ENCODE assay signal across 8 cellular contexts in the genomic region with DNA sequence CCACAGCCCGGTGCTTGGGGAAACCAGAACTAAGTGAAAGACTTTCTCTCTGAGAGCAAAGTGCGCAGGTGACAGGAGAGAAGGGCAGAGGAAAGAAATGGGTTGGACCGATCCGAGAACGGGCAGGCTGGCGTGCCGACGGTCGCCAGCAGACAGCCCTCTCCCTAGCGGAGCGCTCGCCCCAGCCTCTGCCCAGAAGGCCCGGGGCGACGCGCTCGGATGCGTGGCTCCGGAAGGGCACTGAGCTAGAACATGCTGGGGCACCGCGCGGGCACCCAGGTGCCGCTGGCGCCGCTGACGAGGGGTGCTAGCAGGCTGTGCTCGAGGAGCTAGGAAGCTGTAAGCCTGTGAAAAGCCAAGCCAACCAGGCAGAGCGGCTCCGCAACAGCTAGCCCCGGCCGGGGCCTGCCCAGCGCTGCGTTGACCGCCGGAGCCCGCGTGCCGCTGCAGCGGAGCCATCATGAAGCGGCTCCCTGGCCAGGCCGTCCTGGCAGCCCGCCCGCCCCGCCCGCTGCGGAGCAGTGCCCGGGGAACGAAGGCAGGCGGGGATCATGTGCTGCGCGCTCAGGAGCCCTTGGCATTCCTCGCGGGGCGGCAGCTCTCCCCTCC. TPM values are rescaled to one million over a fixed set of nuclear protein-coding genes. Genes with fewer than 3 reads are reported as not detected.
DNase-seq lines count a peak whose midpoint lies in the region; ATAC-seq and TF ChIP-seq lines count a peak whose summit lies in the region.

No MANE protein-coding gene starts in this region.

- TF ChIP-seq CTCF in AG09309 (IDR thresholded peaks at IDR 0.05; ENCODE audit: control insufficient read depth, insufficient read depth, low read depth, low read length, missing control alignments) (no peak), astrocyte of the cerebellum (IDR thresholded peaks at IDR 0.05; ENCODE audit: low read depth, low read length, missing control alignments) (no peak), right atrium auricular region (IDR thresholded peaks at IDR 0.05) (no peak), CD14-positive monocyte (IDR thresholded peaks at IDR 0.05) (no peak)

- DNase-seq in AG09309 (ENCODE audit: low read depth) (no peak), astrocyte of the cerebellum (ENCODE audit: low read depth) (no peak), right atrium auricular region (ENCODE audit: low spot score) (peak; percentile 76), posterior vena cava (ENCODE audit: low spot score) (peak; percentile 89), CD14-positive monocyte (ENCODE audit: low spot score) (no peak)

- H3K27ac ChIP-seq in right atrium auricular region, result peak overlapping the region; percentile 84 to 88

- intact Hi-C loops in posterior vena cava (cut with DNase I) (loop anchor here in 1 of 2 donors (2.0 kb wide), 1 partner anchor 66 kb away; no protein-coding TSS in a partner anchor), CD14-positive monocyte (cut with micrococcal nuclease) (no loop called here)

- no peaks in the 10 kb centered on the region for H3K36me3 Mint-ChIP-seq in CD14-positive monocyte

- H3K4me3 Mint-ChIP-seq in CD14-positive monocyte, result peak overlapping the region in 1 of 2 donors; percentile 63

- H3K9me3 ChIP-seq in right atrium auricular region, result no peaks in the 10 kb centered on the region

- in situ Hi-C loops in astrocyte of the cerebellum (cut with HindIII; ENCODE audit: low sequenced_read_pairs), result no loop called here

- H3K9me3 Mint-ChIP-seq in CD14-positive monocyte, result peaks cover 0 to 17% (median 3%) of the 10 kb centered on the region in 7 donors

- ATAC-seq in GM19023 (IDR thresholded peaks at IDR 0.05; ENCODE audit: unreplicated experiment) (peak; percentile 82), HG03280 (IDR thresholded peaks at IDR 0.05; ENCODE audit: unreplicated experiment) (peak; percentile 57), SK-N-SH treated with all-trans-retinoic acid at 6 μM for 48 hours (peak; percentile 96)

- H3K4me1 Mint-ChIP-seq in CD14-positive monocyte, result peaks cover 5% of the 10 kb centered on the region

- H3K36me3 ChIP-seq in right atrium auricular region, result no peaks in the 10 kb centered on the region

- peaks cover 53 to 60% (median 54%) of the 10 kb centered on the region in 3 donors for H3K27me3 Mint-ChIP-seq in CD14-positive monocyte (ENCODE audit: low read depth in 3 of 3)

- H3K4me3 ChIP-seq in AG09309 (ENCODE audit: control insufficient read depth, low read depth, low read length), result peak overlapping the region; percentile 45
- H3K4me3 ChIP-seq in astrocyte of the cerebellum (ENCODE audit: low read depth, low read length), result peak overlapping the region; percentile 49
- peak overlapping the region; percentile 40 to 54 for H3K4me3 ChIP-seq in right atrium auricular region

- no peak overlapping the region for H3K27ac Mint-ChIP-seq in CD14-positive monocyte

- peaks cover 0 to 12% of the 10 kb centered on the region in 2 donors for H3K4me1 ChIP-seq in right atrium auricular region

- H3K27me3 ChIP-seq in right atrium auricular region, result no peaks in the 10 kb centered on the region

TF ChIP-seq in SK-N-SH treated with all-trans-retinoic acid at 6 μM for 48 hours, 23 proteins besides CTCF, POLR2A, EP300 and RAD21:
- 0 out of 2 replicates have a peak, but pooled peaks have one; percentile 14 for TF ChIP-seq ISL1 (CRISPR knock-in tag; IDR thresholded peaks at IDR 0.05)
- TF ChIP-seq TCF4 (CRISPR knock-in tag; IDR thresholded peaks at IDR 0.05; ENCODE audit: borderline replicate concordance), result no peak
- TF ChIP-seq ZFP3 (CRISPR knock-in tag; IDR thresholded peaks at IDR 0.05), result peak; percentile 79
- no peak for TF ChIP-seq ZNF70 (CRISPR knock-in tag; IDR thresholded peaks at IDR 0.05)
- TF ChIP-seq CSDC2 (CRISPR knock-in tag; IDR thresholded peaks at IDR 0.05), result peak; percentile 89; the same call in 1 of the 2 replicates
TF ChIP-seq in SK-N-SH treated with all-trans-retinoic acid at 6 μM for 48 hours: peak in this region for 3.

RNA-seq across cellular contexts. Expression of a gene that starts 22.1 kb away (rescaled TPM):
- total RNA-seq in right atrium auricular region (10 to 100 TPM; 39.3 to 65.2 TPM), posterior vena cava (10 to 100 TPM; 15.8 to 31.3 TPM)
- polyA plus RNA-seq in CD14-positive monocyte, result under 1 TPM in 1 of 2 donors, not detected in 1; 0.19 TPM

Comparison
In these comparisons a context has a peak if more than half of its experiments do, and no peak if none do; other contexts are left out.
1. DNase-seq: peak in right atrium auricular region (single experiment) and posterior vena cava (single experiment); none in AG09309 (single experiment), astrocyte of the cerebellum (single experiment) and CD14-positive monocyte (single experiment).
2. Peak in every context shown above with its lines, with median percentiles within 50 percentile points of each other: H3K4me3 ChIP-seq and ATAC-seq.